ENCODE assay signal across 7 cellular contexts in genomic region chr7:100132126-100132525, GRCh38.
"Had no signal": no experiment of that assay in that cellular context is flagged by ENCODE, and none has a peak within 500 bp of the region (broad histone marks: within the 10 kb centered on the region; RNA-seq: fewer than 3 reads in every experiment).

No MANE protein-coding gene starts in this region.

- H3K4me3 ChIP-seq: body of pancreas, gastroesophageal sphincter, left lung, sigmoid colon had no signal

- H3K36me3 ChIP-seq: gastroesophageal sphincter, left lung, sigmoid colon had no signal

- FAIRE-seq: keratinocyte had no signal

- H3K27me3 ChIP-seq: body of pancreas, gastroesophageal sphincter, left lung, sigmoid colon had no signal

- H3K27ac ChIP-seq: body of pancreas, epithelial cell of prostate, gastroesophageal sphincter, left lung, sigmoid colon had no signal

- H3K9me3 ChIP-seq: body of pancreas, gastroesophageal sphincter, left lung, sigmoid colon had no signal

- DNase-seq: cortex of kidney, sigmoid colon had no signal
